In genomic region chr12:26633591-26634210, GRCh38 we compare ENCODE assay signal across 13 cellular contexts.
DNase-seq lines count a peak whose midpoint lies in the region; ATAC-seq lines count a peak whose summit lies in the region.
"Had no signal": no experiment of that assay in that cellular context is flagged by ENCODE, and none has a peak within 500 bp of the region (broad histone marks: within the 10 kb centered on the region; RNA-seq: fewer than 3 reads in every experiment).

No MANE protein-coding gene starts in this region.

- no peak for ATAC-seq in GM19452 (IDR thresholded peaks at IDR 0.05; ENCODE audit: unreplicated experiment)
- no peak for ATAC-seq in esophagus mucosa

- H3K27ac ChIP-seq in GM23248 (peak overlapping the region; percentile 6; the same call in 1 of the 2 replicates), SJSA1 (peak overlapping the region; percentile 93)
- H3K27ac ChIP-seq: neural progenitor cell had no signal

- 0 out of 2 replicates have a peak overlapping the region, but pooled peaks have one; percentile 3 for H3K9ac ChIP-seq in GM23248
- H3K9ac ChIP-seq: neural progenitor cell had no signal

- H2AFZ ChIP-seq in GM23248, result no peak overlapping the region
- H2AFZ ChIP-seq: neural progenitor cell had no signal

- no peaks in the 10 kb centered on the region for H3K9me3 ChIP-seq in GM23248 (ENCODE audit: low read depth)
- H3K9me3 ChIP-seq in SJSA1 (replicated peaks), result no peaks in the 10 kb centered on the region

- peaks cover 28% of the 10 kb centered on the region; the same call in 1 of the 2 replicates for H3F3A ChIP-seq in GM23248 (ENCODE audit: insufficient read depth)

- no peaks in the 10 kb centered on the region for H3K36me3 ChIP-seq in GM23248 (ENCODE audit: low read depth)
- peaks cover 12% of the 10 kb centered on the region for H3K36me3 ChIP-seq in SJSA1
- H3K36me3 ChIP-seq: neural progenitor cell had no signal

- no peaks in the 10 kb centered on the region for H3K9me2 ChIP-seq in GM23248 (ENCODE audit: insufficient read depth)

- H3K27me3 ChIP-seq in GM23248 (replicated peaks; ENCODE audit: insufficient read depth) (no peaks in the 10 kb centered on the region), SJSA1 (replicated peaks) (no peaks in the 10 kb centered on the region)
- H3K27me3 ChIP-seq: neural progenitor cell had no signal

- in situ Hi-C loops in GM23248 (cut with MboI), result no loop called here

- WGBS in GM23248 (ENCODE audit: low coverage in 1 of 2, low lambda C conversion rate in 2 of 2, missing lambda C conversion rate in 2 of 2), 2 experiments, result 12 to 16% methylated on average over 5 of the region's 5 CpGs

- peak overlapping the region; percentile 33 for H3K4me2 ChIP-seq in GM23248 (ENCODE audit: unreplicated experiment)
- H3K4me2 ChIP-seq: neural progenitor cell had no signal

- H3K4me3 ChIP-seq in GM23248, result no peak overlapping the region
- H3K4me3 ChIP-seq in SJSA1, result no peak overlapping the region
- H3K4me3 ChIP-seq: neural progenitor cell had no signal

- H4K20me1 ChIP-seq in GM23248 (ENCODE audit: insufficient read depth), result no peaks in the 10 kb centered on the region

- DNase-seq in GM23248, result peak; percentile 78
- DNase-seq in SJSA1 (ENCODE audit: low read depth in 1 of 2, low spot score in 2 of 2), result peak; percentile 58 to 84
- DNase-seq in fibroblast of gingiva (ENCODE audit: low read depth), result peak; percentile 84
- peak; percentile 68 for DNase-seq in renal cortical epithelial cell (ENCODE audit: low read depth)
- no peak for DNase-seq in HUDEP-2 (lab: John Stamatoyannopoulos, UW; ENCODE audit: unreplicated experiment in 76 of 76)
- DNase-seq in NCI-H1436 (lab: John Stamatoyannopoulos, UW), result no peak
- DNase-seq: activated B cell treated with CpG ODN at 0.5 μM for 24 hours; activated naive CD4-positive, alpha-beta T cell treated with Interleukin-2 at 50 U/mL for 16 hours; NCI-H2171 treated with DMSO at 0.1 percent for 48 hours; stimulated activated CD4-positive, alpha-beta T cell treated with anti-CD3 and anti-CD28 coated beads, Interleukin-4, amount 100 ng/mL, for 1 hour had no signal

- H3K4me1 ChIP-seq in GM23248 (ENCODE audit: insufficient read depth) (peaks cover 31% of the 10 kb centered on the region), SJSA1 (replicated peaks) (peaks cover 80% of the 10 kb centered on the region)

- H3K79me2 ChIP-seq in GM23248 (ENCODE audit: insufficient read depth), result no peaks in the 10 kb centered on the region

Comparison
In these comparisons a context has a peak if more than half of its experiments do, and no peak if none do; other contexts are left out.
1. DNase-seq: peak in GM23248 (single experiment), SJSA1 (2 of 2), fibroblast of gingiva (single experiment) and renal cortical epithelial cell (single experiment); none in HUDEP-2 (0 of 76) and NCI-H1436 (single experiment).